23 cellular contexts compared by ENCODE assay signal in the genomic region with DNA sequence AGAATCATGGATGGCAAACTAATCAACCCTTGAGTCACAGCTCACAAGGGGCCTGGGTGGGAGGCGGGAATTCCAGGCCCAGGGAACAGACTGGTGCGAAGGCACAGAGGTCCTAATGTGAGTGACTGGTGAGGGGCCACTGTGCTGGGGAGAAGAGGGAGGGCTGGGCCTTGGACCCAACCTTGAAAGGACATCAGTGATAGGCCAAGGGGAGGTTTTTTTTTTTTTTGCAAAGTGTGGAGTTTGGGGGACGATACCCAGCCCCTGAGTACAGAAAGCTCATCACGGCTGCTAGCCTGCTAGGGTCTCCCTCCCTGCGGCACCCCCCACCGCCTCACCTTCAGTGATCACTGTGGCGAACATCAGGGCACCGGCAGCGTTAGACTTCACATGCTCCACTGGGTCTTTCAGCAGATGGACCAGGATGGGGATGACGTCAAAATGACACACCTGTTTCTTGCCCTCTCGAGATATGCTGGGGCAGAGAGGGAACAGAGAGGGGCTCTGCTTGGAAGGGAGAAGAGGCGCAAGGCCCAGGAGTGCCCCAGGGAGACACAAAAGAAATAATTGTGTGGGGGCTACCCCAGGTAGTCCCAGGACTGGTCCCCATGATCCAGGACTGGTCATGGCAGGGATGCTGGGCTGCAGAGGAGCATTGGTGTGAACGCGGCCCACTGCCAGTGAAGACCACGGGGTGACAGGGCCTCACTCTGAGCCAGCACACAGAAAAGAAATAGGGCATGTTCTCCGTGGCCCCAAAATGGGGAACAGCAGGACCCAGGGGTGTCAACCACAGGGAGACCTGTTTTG. TPM values are rescaled to one million over a fixed set of nuclear protein-coding genes. Genes with fewer than 3 reads are reported as not detected.
DNase-seq lines count a peak whose midpoint lies in the region; ATAC-seq, FAIRE-seq and TF ChIP-seq lines count a peak whose summit lies in the region.
"Had no signal": no experiment of that assay in that cellular context is flagged by ENCODE, and none has a peak within 500 bp of the region (broad histone marks: within the 10 kb centered on the region; RNA-seq: fewer than 3 reads in every experiment).

No MANE protein-coding gene starts in this region.

- H3K4me3 ChIP-seq in BLaER1 (no peak overlapping the region), pancreas (no peak overlapping the region)
- H3K4me3 ChIP-seq: ascending aorta; BLaER1 treated with 17β-estradiol and CSF1 and Interleukin-3, amounts not matched to agents 10 nM and 100 nM; HAP-1; tibial nerve had no signal

- H3K4me2 ChIP-seq in BLaER1, result peak overlapping the region; percentile 25

- intact Hi-C loops in pancreas (cut with DNase I), result no loop called here

- H3K4me1 ChIP-seq in BLaER1, result peaks cover 75% of the 10 kb centered on the region
- H3K4me1 ChIP-seq in pancreas, result no peaks in the 10 kb centered on the region
- H3K4me1 ChIP-seq: ascending aorta, HAP-1, tibial nerve had no signal

- 84 to 90% methylated on average over 16 of the region's 16 CpGs for WGBS in pancreas, 2 donors

- ATAC-seq in pancreas (no peak), GM18498 (IDR thresholded peaks at IDR 0.05; ENCODE audit: unreplicated experiment) (no peak)
- ATAC-seq: esophagus mucosa; stimulated activated effector memory CD8-positive, alpha-beta T cell treated with anti-CD3 and anti-CD28 coated beads, Interleukin-12 subunit alpha, Interleukin-12 subunit beta, amount 100 ng/mL, for 72 hours had no signal

- no peak overlapping the region for H3K27ac ChIP-seq in BLaER1
- no peak overlapping the region for H3K27ac ChIP-seq in pancreas
- H3K27ac ChIP-seq: ascending aorta; BLaER1 treated with 17β-estradiol and CSF1 and Interleukin-3, amounts not matched to agents 10 nM and 100 nM; tibial nerve had no signal

- no peak for FAIRE-seq in pancreas (lab: Jason Lieb, UNC)

- no peak for TF ChIP-seq CTCF in pancreas (IDR thresholded peaks at IDR 0.05)

- H3K27me3 ChIP-seq in BLaER1, result no peaks in the 10 kb centered on the region
- no peaks in the 10 kb centered on the region for H3K27me3 ChIP-seq in pancreas
- H3K27me3 ChIP-seq: ascending aorta; BLaER1 treated with 17β-estradiol and CSF1 and Interleukin-3, amounts not matched to agents 10 nM and 100 nM; tibial nerve had no signal

- no peaks in the 10 kb centered on the region for H3K36me3 ChIP-seq in BLaER1
- no peaks in the 10 kb centered on the region for H3K36me3 ChIP-seq in pancreas
- H3K36me3 ChIP-seq: ascending aorta; BLaER1 treated with 17β-estradiol and CSF1 and Interleukin-3, amounts not matched to agents 10 nM and 100 nM; HAP-1; tibial nerve had no signal

- DNase-seq in activated CD4-positive, CD25-positive, alpha-beta regulatory T cell treated with anti-CD3 and anti-CD28 coated beads, Interleukin-2, amount 50 U/mL, for 72 hours, result peak; percentile 17
- no peak for DNase-seq in activated CD4-positive, CD25-positive, alpha-beta regulatory T cell (lab: John Stamatoyannopoulos, UW)
- peak; percentile 36 for DNase-seq in activated CD8-positive, alpha-beta memory T cell treated with anti-CD3 and anti-CD28 coated beads, Interleukin-2, amount 50 U/mL, for 48 hours
- peak in 4 of 6 donors; percentile 4 to 28 (median 16) for DNase-seq in pancreas
- DNase-seq in AG08395 (ENCODE audit: low spot score), result no peak
- DNase-seq in activated CD4-positive, alpha-beta T cell treated with anti-CD3 and anti-CD28 coated beads for 4 hours, result no peak
- DNase-seq: activated naive CD4-positive, alpha-beta T cell treated with anti-CD3 and anti-CD28 coated beads for 36 hours; cerebellar nuclear complex; effector CD8-positive, alpha-beta T cell; GDM1; midbrain; NCI-H2107; NCI-H526 treated with DMSO at 0.1 percent for 48 hours; SHP77 treated with DMSO at 0.1 percent for 48 hours; T-helper 2 cell had no signal

- H4K20me1 ChIP-seq in BLaER1, result no peaks in the 10 kb centered on the region
- H4K20me1 ChIP-seq: BLaER1 treated with 17β-estradiol and CSF1 and Interleukin-3, amounts not matched to agents 10 nM and 100 nM had no signal

- H3K9me3 ChIP-seq in BLaER1 (peaks cover 10% of the 10 kb centered on the region), pancreas (no peaks in the 10 kb centered on the region)

- H3K9ac ChIP-seq in BLaER1, result no peak overlapping the region
- H3K9ac ChIP-seq: BLaER1 treated with 17β-estradiol and CSF1 and Interleukin-3, amounts not matched to agents 10 nM and 100 nM had no signal

RNA-seq across cellular contexts. Expression of a gene that starts 8.6 kb away (rescaled TPM):
- 1 to 10 TPM in 4 of 6 donors, under 1 TPM in 2; 0.88 to 2.3 (median 1.6) TPM for total RNA-seq in pancreas
- polyA plus RNA-seq in pancreas, result 1 to 10 TPM; 2.8 to 9.7 TPM

Comparison
In these comparisons a context has a peak if more than half of its experiments do, and no peak if none do; other contexts are left out.
1. DNase-seq: peak in activated CD4-positive, CD25-positive, alpha-beta regulatory T cell treated with anti-CD3 and anti-CD28 coated beads, Interleukin-2, amount 50 U/mL, for 72 hours (single experiment), activated CD8-positive, alpha-beta memory T cell treated with anti-CD3 and anti-CD28 coated beads, Interleukin-2, amount 50 U/mL, for 48 hours (single experiment) and pancreas (4 of 6); none in activated CD4-positive, CD25-positive, alpha-beta regulatory T cell (0 of 4), AG08395 (single experiment) and activated CD4-positive, alpha-beta T cell treated with anti-CD3 and anti-CD28 coated beads for 4 hours (0 of 2).